ENCODE assay signal across 24 cellular contexts in genomic region chr11:73349633-73350032, GRCh38. TPM values are rescaled to one million over a fixed set of nuclear protein-coding genes. Genes with fewer than 3 reads are reported as not detected.
"Had no signal": no experiment of that assay in that cellular context is flagged by ENCODE, and none has a peak within 500 bp of the region (broad histone marks: within the 10 kb centered on the region; RNA-seq: fewer than 3 reads in every experiment).

No MANE protein-coding gene starts in this region.

- DNase-seq: activated CD4-positive, alpha-beta T cell treated with anti-CD3 and anti-CD28 coated beads for 4 hours; activated CD8-positive, alpha-beta memory T cell treated with anti-CD3 and anti-CD28 coated beads, Interleukin-2, amount 10 ng/mL, durations not matched to agents 7 days and 5 days; activated effector memory CD4-positive, alpha-beta T cell treated with Interleukin-2 at 50 U/mL for 16 hours; activated naive CD4-positive, alpha-beta T cell; activated T-cell treated with anti-CD3 and anti-CD28 coated beads, Interleukin-2, amount 50 U/mL, for 24 hours; aorta; Kasumi-1; KBM-7; NCI-H1930; NCI-H2171; NCI-H2227 treated with DMSO at 0.1 percent for 48 hours; NCI-H446 treated with DMSO at 0.1 percent for 48 hours; NCI-H524 treated with DMSO at 0.1 percent for 48 hours; NCI-H748 treated with DMSO at 0.1 percent for 48 hours; SHP77; SW 1271 had no signal

- H3K4me1 ChIP-seq: SJSA1 had no signal

- H3K27me3 ChIP-seq: breast epithelium, SJSA1 had no signal

- H3K36me3 Mint-ChIP-seq: activated CD8-positive, alpha-beta memory T cell treated with anti-CD3 and anti-CD28 coated beads, Interleukin-2, amount 10 ng/mL, durations not matched to agents 7 days and 5 days; activated naive CD4-positive, alpha-beta T cell treated with anti-CD3 and anti-CD28 coated beads, Interleukin-2, amount 50 U/mL, for 24 hours had no signal

- H3K4me3 ChIP-seq: breast epithelium, SJSA1 had no signal

- ATAC-seq: activated CD4-positive, CD25-positive, alpha-beta regulatory T cell treated with anti-CD3 and anti-CD28 coated beads, Interleukin-2, amount 50 U/mL, for 24 hours; activated CD8-positive, alpha-beta memory T cell treated with anti-CD3 and anti-CD28 coated beads, Interleukin-2, amount 10 ng/mL, durations not matched to agents 7 days and 5 days; SK-N-SH treated with all-trans-retinoic acid at 6 μM for 48 hours had no signal

- H3K27ac ChIP-seq: SJSA1 had no signal

- H3K9me3 Mint-ChIP-seq: activated naive CD4-positive, alpha-beta T cell treated with anti-CD3 and anti-CD28 coated beads, Interleukin-2, amount 50 U/mL, for 24 hours; activated T-cell treated with anti-CD3 and anti-CD28 coated beads, Interleukin-2, amount 50 U/mL, for 24 hours; activated T-helper 1 cell treated with anti-CD3 and anti-CD28 coated beads, Interleukin-12 subunit alpha, Interleukin-12 subunit beta, Interleukin-2, Interleukin-4 antibody, amounts not matched to agents 30 ng/mL and 10 ng/mL and 1 ng/mL, durations not matched to agents 14 hours and 24 hours and 36 hours; T-helper 2 cell treated with Interferon-gamma antibody and Interleukin-4, amounts not matched to agents 5 μg/mL and 100 μg/mL, for 36 hours had no signal

- H3K27ac Mint-ChIP-seq: activated CD8-positive, alpha-beta memory T cell treated with anti-CD3 and anti-CD28 coated beads, Interleukin-2, amount 10 ng/mL, durations not matched to agents 7 days and 5 days; activated naive CD4-positive, alpha-beta T cell treated with anti-CD3 and anti-CD28 coated beads, Interleukin-2, amount 50 U/mL, for 24 hours; activated T-cell treated with anti-CD3 and anti-CD28 coated beads, Interleukin-2, amount 50 U/mL, for 24 hours; activated T-helper 1 cell treated with anti-CD3 and anti-CD28 coated beads, Interleukin-12 subunit alpha, Interleukin-12 subunit beta, Interleukin-2, Interleukin-4 antibody, amounts not matched to agents 30 ng/mL and 10 ng/mL and 1 ng/mL, durations not matched to agents 14 hours and 24 hours and 36 hours had no signal

- H3K4me3 Mint-ChIP-seq: activated CD8-positive, alpha-beta memory T cell treated with anti-CD3 and anti-CD28 coated beads, Interleukin-2, amount 10 ng/mL, durations not matched to agents 7 days and 5 days; activated naive CD4-positive, alpha-beta T cell treated with anti-CD3 and anti-CD28 coated beads, Interleukin-2, amount 50 U/mL, for 24 hours; activated T-cell treated with anti-CD3 and anti-CD28 coated beads, Interleukin-2, amount 50 U/mL, for 24 hours; activated T-helper 1 cell treated with anti-CD3 and anti-CD28 coated beads, Interleukin-12 subunit alpha, Interleukin-12 subunit beta, Interleukin-2, Interleukin-4 antibody, amounts not matched to agents 30 ng/mL and 10 ng/mL and 1 ng/mL, durations not matched to agents 14 hours and 24 hours and 36 hours; T-helper 2 cell treated with Interferon-gamma antibody and Interleukin-4, amounts not matched to agents 5 μg/mL and 100 μg/mL, for 36 hours had no signal

- H3K9me3 ChIP-seq: breast epithelium, SJSA1 had no signal

- H3K36me3 ChIP-seq: breast epithelium had no signal

- H3K27me3 Mint-ChIP-seq: activated naive CD4-positive, alpha-beta T cell treated with anti-CD3 and anti-CD28 coated beads, Interleukin-2, amount 50 U/mL, for 24 hours had no signal

RNA-seq across cellular contexts. Expression of gene ARHGEF17, which starts 41.6 kb away (rescaled TPM):
- total RNA-seq: activated CD8-positive, alpha-beta memory T cell treated with anti-CD3 and anti-CD28 coated beads, Interleukin-2, amount 10 ng/mL, durations not matched to agents 7 days and 5 days; T-helper 1 cell treated with Interleukin-12 subunit alpha and Interleukin-12 subunit beta and Interleukin-4 antibody, amounts not matched to agents 30 ng/mL and 1 ng/mL, for 36 hours had no signal
